In genomic region chr20:23995905-23996666, GRCh38 we compare ENCODE assay signal across 8 cellular contexts. TPM values are rescaled to one million over a fixed set of nuclear protein-coding genes. Genes with fewer than 3 reads are reported as not detected.
DNase-seq lines count a peak whose midpoint lies in the region; ATAC-seq, FAIRE-seq and TF ChIP-seq lines count a peak whose summit lies in the region.

No MANE protein-coding gene starts in this region.

- ATAC-seq in IMR-90 (ENCODE audit: low read depth) = peak; percentile 54
- peak; percentile 54 for ATAC-seq in GM12878
- no peak for ATAC-seq in GM18498 (IDR thresholded peaks at IDR 0.05; ENCODE audit: unreplicated experiment)

- no peak overlapping the region for H3K4me2 ChIP-seq in IMR-90 (ENCODE audit: low read depth, low read length)
- no peak overlapping the region for H3K4me2 ChIP-seq in GM12878 (ENCODE audit: control insufficient read depth, insufficient read depth)

- no CpG with 5 or more reads among the region's 11 CpGs for WGBS in IMR-90 (ENCODE audit: extremely low coverage in 2 of 2, insufficient read length in 1 of 2), 2 experiments
- WGBS in GM12878 (ENCODE audit: insufficient coverage, insufficient replicate concordance, low lambda C conversion rate, missing lambda C conversion rate) = 30% methylated on average over 10 of the region's 11 CpGs

- H2AK9ac ChIP-seq in IMR-90 (replicated peaks; ENCODE audit: low read depth, low read length, poor library complexity) = no peak overlapping the region

- H3K18ac ChIP-seq in IMR-90 (ENCODE audit: low read depth, low read length) = no peak overlapping the region

- H3K27ac Mint-ChIP-seq in T-helper 2 cell treated with Interferon-gamma antibody and Interleukin-4, amounts not matched to agents 5 μg/mL and 100 μg/mL, for 36 hours = no peak overlapping the region

- no peaks in the 10 kb centered on the region for H4K20me1 ChIP-seq in IMR-90 (ENCODE audit: insufficient read depth, low read length)
- no peaks in the 10 kb centered on the region for H4K20me1 ChIP-seq in GM12878 (ENCODE audit: control insufficient read depth, insufficient read depth)

- H3K9me3 Mint-ChIP-seq in T-helper 2 cell treated with Interferon-gamma antibody and Interleukin-4, amounts not matched to agents 5 μg/mL and 100 μg/mL, for 36 hours = no peaks in the 10 kb centered on the region

- no peaks in the 10 kb centered on the region; the same call in 1 of the 2 replicates for H3K27me3 ChIP-seq in IMR-90 (ENCODE audit: control insufficient read depth, insufficient read depth, low read length)
- H3K27me3 ChIP-seq in GM12878 (replicated peaks in 1 of 2; ENCODE audit: control insufficient read depth in 2 of 2, insufficient read depth in 2 of 2, low read length in 1 of 2) = no peaks in the 10 kb centered on the region

- intact Hi-C loops in IMR-90 (cut with micrococcal nuclease) (loop anchor here (1.0 to 5.0 kb wide), 3 partner anchors 59 to 199 kb away; no protein-coding TSS in a partner anchor), GM12878 (cut with micrococcal nuclease; ENCODE audit: unreplicated experiment) (loop anchor here (2.0 to 5.0 kb wide), 4 partner anchors 59 to 327 kb away; no protein-coding TSS in a partner anchor)

- peaks cover 4% of the 10 kb centered on the region for H3K4me1 Mint-ChIP-seq in T-helper 2 cell treated with Interferon-gamma antibody and Interleukin-4, amounts not matched to agents 5 μg/mL and 100 μg/mL, for 36 hours (ENCODE audit: low read depth)

- peak; percentile 75 for TF ChIP-seq CTCF in IMR-90 (conservative IDR thresholded peaks at IDR 0.05; ENCODE audit: low read depth, low read length)
- TF ChIP-seq CTCF in GM12878 (IDR thresholded peaks at IDR 0.05 in 2 of 3, conservative IDR thresholded peaks at IDR 0.05 in 1 of 3; ENCODE audit: control insufficient read depth in 2 of 3, extremely low read depth in 1 of 3, insufficient read depth in 1 of 3, low read depth in 3 of 3, low read length in 3 of 3) = peak; percentile 49 to 69 (median 53); a peak in 5 of 6 replicates

- in situ Hi-C loops in IMR-90 (cut with MboI; ENCODE audit: low sequenced_read_pairs) (loop anchor here (10.0 kb wide), 1 partner anchor 331 kb away; no protein-coding TSS in a partner anchor), GM12878 (cut with MboI) (loop anchor here (5.0 kb wide), 2 partner anchors 51 to 199 kb away; no protein-coding TSS in a partner anchor)

- H3K27ac ChIP-seq in IMR-90 (ENCODE audit: insufficient read depth, low read length) (no peak overlapping the region), GM12878 (ENCODE audit: control insufficient read depth, insufficient read depth) (no peak overlapping the region)

- SMC1A ChIA-PET in GM12878 (lab: Charles Lee; ENCODE audit: uncharacterized antibody, unreplicated experiment) = interaction anchor here (1.0 kb wide), 1 partner anchor 57 kb away, joined by 3 read pairs; no protein-coding TSS in a partner anchor

- no peak overlapping the region for H3K4me3 Mint-ChIP-seq in T-helper 2 cell treated with Interferon-gamma antibody and Interleukin-4, amounts not matched to agents 5 μg/mL and 100 μg/mL, for 36 hours

- no peak overlapping the region for H4K8ac ChIP-seq in IMR-90 (ENCODE audit: low read depth in 2 of 2, low read length in 2 of 2)

- TF ChIP-seq POLR2A in IMR-90 (IDR thresholded peaks at IDR 0.05; ENCODE audit: low read depth, low read length) (no peak), GM12878 (IDR thresholded peaks at IDR 0.05; ENCODE audit: low read depth, low read length) (no peak)

- H3K79me2 ChIP-seq in GM12878 (ENCODE audit: control insufficient read depth, insufficient read depth, low read length) = no peaks in the 10 kb centered on the region

- H3K79me1 ChIP-seq in IMR-90 (ENCODE audit: low read depth in 1 of 2, low read length in 2 of 2) = no peaks in the 10 kb centered on the region

- peak; percentile 48 for DNase-seq in COLO829 (ENCODE audit: low spot score)
- DNase-seq in IMR-90 = peak; percentile 24
- peak; percentile 15 for DNase-seq in T-helper 2 cell treated with Interferon-gamma antibody and Interleukin-4, amounts not matched to agents 5 μg/mL and 100 μg/mL, for 36 hours (ENCODE audit: low spot score)
- DNase-seq in GM12878 (ENCODE audit: low read depth, low spot score) = no peak
- peak; percentile 40 for DNase-seq in kidney tubule cell (ENCODE audit: low spot score)
- peak; percentile 27 to 65 for DNase-seq in stimulated activated CD4-positive, alpha-beta T cell treated with anti-CD3 and anti-CD28 coated beads, Interleukin-4, amount 100 ng/mL, for 4 hours
- no peak for DNase-seq in KG1 (lab: John Stamatoyannopoulos, UW)

- H3K36me3 Mint-ChIP-seq in T-helper 2 cell treated with Interferon-gamma antibody and Interleukin-4, amounts not matched to agents 5 μg/mL and 100 μg/mL, for 36 hours (ENCODE audit: low read depth) = no peaks in the 10 kb centered on the region

- peak; percentile 50 for TF ChIP-seq RAD21 in IMR-90 (IDR thresholded peaks at IDR 0.05; ENCODE audit: low read length)
- peak; percentile 58 for TF ChIP-seq RAD21 in GM12878 (IDR thresholded peaks at IDR 0.05; ENCODE audit: insufficient read depth, low read depth, low read length)

- RAD21 ChIA-PET in GM12878 (lab: Charles Lee; ENCODE audit: unreplicated experiment) = no interaction called here

- no peak overlapping the region for H3K14ac ChIP-seq in IMR-90 (replicated peaks; ENCODE audit: low read depth, low read length)

- H3K9me3 ChIP-seq in IMR-90 (ENCODE audit: control insufficient read depth, insufficient read depth, low read length) (no peaks in the 10 kb centered on the region), GM12878 (replicated peaks; ENCODE audit: control insufficient read depth, insufficient read depth, low read length) (no peaks in the 10 kb centered on the region)

- H3K4ac ChIP-seq in IMR-90 (ENCODE audit: low read depth, low read length) = no peak overlapping the region

- H3K56ac ChIP-seq in IMR-90 (ENCODE audit: extremely low read depth, insufficient read depth, low read length) = no peak overlapping the region

- no peak overlapping the region for H2BK15ac ChIP-seq in IMR-90 (ENCODE audit: low read depth, low read length)

- no peak overlapping the region for H3K9ac ChIP-seq in IMR-90 (ENCODE audit: low read depth, low read length)
- H3K9ac ChIP-seq in GM12878 (ENCODE audit: control insufficient read depth, insufficient read depth, low read length) = no peak overlapping the region

- no peak overlapping the region for H4K91ac ChIP-seq in IMR-90 (ENCODE audit: insufficient read depth, low read depth, low read length)

- H2BK20ac ChIP-seq in IMR-90 (ENCODE audit: low read depth, low read length) = no peak overlapping the region

- H3K4me1 ChIP-seq in IMR-90 (ENCODE audit: control insufficient read depth, insufficient read depth, low read length) = no peaks in the 10 kb centered on the region
- no peaks in the 10 kb centered on the region for H3K4me1 ChIP-seq in GM12878 (ENCODE audit: control insufficient read depth, insufficient read depth, low read length)

- H3K9me1 ChIP-seq in IMR-90 (ENCODE audit: insufficient read depth, low read length) = no peaks in the 10 kb centered on the region

- H2BK5ac ChIP-seq in IMR-90 (ENCODE audit: low read depth, low read length, poor library complexity, severe bottlenecking) = no peak overlapping the region

- peaks cover 23% of the 10 kb centered on the region for H3K27me3 Mint-ChIP-seq in T-helper 2 cell treated with Interferon-gamma antibody and Interleukin-4, amounts not matched to agents 5 μg/mL and 100 μg/mL, for 36 hours (ENCODE audit: low read depth)

- no peak overlapping the region for H3K4me3 ChIP-seq in IMR-90 (ENCODE audit: insufficient read depth, low read depth, low read length)
- no peak overlapping the region for H3K4me3 ChIP-seq in GM12878

- POLR2A ChIA-PET in IMR-90 (lab: Charles Lee; ENCODE audit: unreplicated experiment) (no interaction called here), GM12878 (lab: Charles Lee) (no interaction called here)

- BruUV-seq in IMR-90 (replicated peaks; lab: Mats Ljungman, UMichigan) (no TSS peak), GM12878 (replicated peaks; lab: Mats Ljungman, UMichigan) (no TSS peak)

- dilution Hi-C loops in IMR-90 (cut with HindIII; ENCODE audit: low sequenced_read_pairs, unreplicated experiment) = no loop called here

- TF ChIP-seq EP300 in GM12878 (IDR thresholded peaks at IDR 0.05; ENCODE audit: borderline replicate concordance in 1 of 2, control insufficient read depth in 1 of 2, low read depth in 2 of 2, low read length in 2 of 2) = no peak

- no peak overlapping the region for H4K5ac ChIP-seq in IMR-90 (ENCODE audit: low read depth, low read length)

- no peak overlapping the region for H2BK120ac ChIP-seq in IMR-90 (ENCODE audit: low read depth, low read length)

- H3K36me3 ChIP-seq in IMR-90 (ENCODE audit: control insufficient read depth, insufficient read depth, low read length) (no peaks in the 10 kb centered on the region), GM12878 (ENCODE audit: control insufficient read depth in 2 of 2, insufficient read depth in 2 of 2, low read length in 1 of 2) (no peaks in the 10 kb centered on the region)

- CTCF ChIA-PET in IMR-90 (lab: Yijun Ruan, JAX) = interaction anchor here (1.0 kb wide), 2 partner anchors 197 to 328 kb away, joined by 3 read pairs; no protein-coding TSS in a partner anchor
- CTCF ChIA-PET in GM12878 (lab: Yijun Ruan, JAX) = interaction anchor here (0.6 to 0.8 kb wide), 4 partner anchors 13 to 1736 kb away, joined by 3 to 4 read pairs (median 3); no protein-coding TSS in a partner anchor

- H3K23ac ChIP-seq in IMR-90 (ENCODE audit: low read depth, low read length) = no peak overlapping the region

- FAIRE-seq in GM12878 (lab: Jason Lieb, UNC) = no peak

- H2AK5ac ChIP-seq in IMR-90 (ENCODE audit: low read depth, low read length) = no peak overlapping the region

- H2AFZ ChIP-seq in IMR-90 (replicated peaks; ENCODE audit: low read length, poor library complexity) = no peak overlapping the region
- H2AFZ ChIP-seq in GM12878 (ENCODE audit: control insufficient read depth, low read depth, low read length) = no peak overlapping the region

RNA-seq across cellular contexts. Expression of gene GGTLC1, which starts 7.5 kb away (rescaled TPM):
- total RNA-seq in IMR-90 (2012; rRNA removed) (not detected in 2 replicates), GM12878 (2014; rRNA removed) (not detected in 2 replicates), GM12878 (2014; rRNA removed; fragmentation: Illumina TruSeq; extraction: Trizol) (not detected in 2 replicates), GM12878 (2021) (not detected in 2 replicates)
- polyA plus RNA-seq in IMR-90 (2012; rRNA removed) (not detected in 2 replicates), GM12878 (2011; rRNA removed) (not detected in 2 replicates), GM12878 (2014; fragmentation: Illumina TruSeq; extraction: Trizol) (not detected in 2 replicates), GM12878 (2014; fragmentation: Nextera tagmentation; extraction: Ambion mirVana) (not detected), GM12878 (2014; rRNA removed) (not detected in 2 replicates), GM12878 (2016; fragmentation: Nextera tagmentation; extraction: Ambion mirVana) (not detected)
- not detected in 2 replicates for polyA plus RNA-seq in IMR-90 (2012; cell fraction: cytosol; rRNA removed)
- not detected in 2 replicates for polyA plus RNA-seq in IMR-90 (2012; cell fraction: nucleus; rRNA removed; ENCODE audit: low replicate concordance)
- not detected in 2 replicates for total RNA-seq in GM12878 (2013; cell fraction: nucleolus; rRNA removed)
- not detected for polyA plus RNA-seq in GM12878 (2011; ENCODE audit: low read depth)
- not detected in 2 replicates for polyA plus RNA-seq in GM12878 (2011; cell fraction: cytosol; rRNA removed)
- polyA plus RNA-seq in GM12878 (2011; cell fraction: nucleus; rRNA removed) = not detected in 2 replicates
- polyA plus RNA-seq in GM12878 (2012) = not detected in 2 replicates
- polyA minus RNA-seq in GM12878 (2011; rRNA and poly(A)+ RNA removed) = not detected in 2 replicates
- polyA minus RNA-seq in GM12878 (2011; cell fraction: cytosol; rRNA and poly(A)+ RNA removed) = not detected in 2 replicates
- polyA minus RNA-seq in GM12878 (2011; cell fraction: nucleus; rRNA and poly(A)+ RNA removed) = not detected in 2 replicates

Comparison
In these comparisons a context has a peak if more than half of its experiments do, and no peak if none do; other contexts are left out.
1. DNase-seq: peak in COLO829 (single experiment), IMR-90 (single experiment), T-helper 2 cell treated with Interferon-gamma antibody and Interleukin-4, amounts not matched to agents 5 μg/mL and 100 μg/mL, for 36 hours (single experiment), kidney tubule cell (single experiment) and stimulated activated CD4-positive, alpha-beta T cell treated with anti-CD3 and anti-CD28 coated beads, Interleukin-4, amount 100 ng/mL, for 4 hours (2 of 2); none in GM12878 (single experiment) and KG1 (single experiment).